In genomic region chr9:91949946-91950664, GRCh38 we compare ENCODE assay signal across 8 cellular contexts. TPM values are rescaled to one million over a fixed set of nuclear protein-coding genes. Genes with fewer than 3 reads are reported as not detected.
DNase-seq lines count a peak whose midpoint lies in the region; ATAC-seq and TF ChIP-seq lines count a peak whose summit lies in the region.

TSS of gene ROR2 (minus strand) at chr9:91950228.

- H2AK5ac ChIP-seq in mesendoderm (ENCODE audit: low read length): no peak within 1 kb of the TSS

- peak; percentile 86 for ATAC-seq in activated CD4-positive, alpha-beta T cell treated with anti-CD3 and anti-CD28 coated beads for 36 hours
- peak; percentile 81 to 82 for ATAC-seq in stimulated activated naive B cell treated with anti-CD40 and anti-IgM and Interleukin-4, amounts not matched to agents 10 μg/mL and 1 μg/mL and 100 μg/mL, for 72 hours (replicated peaks)
- ATAC-seq in HG03139 (IDR thresholded peaks at IDR 0.05; ENCODE audit: unreplicated experiment): no peak

- DNase-seq in NCI-H524 (lab: John Stamatoyannopoulos, UW) (peak; percentile 49 to 86), NCI-H524 treated with DMSO at 0.1 percent for 48 hours (lab: John Stamatoyannopoulos, UW) (no peak), KG1 (lab: John Stamatoyannopoulos, UW) (peak; percentile 13), endodermal cell (peak; percentile 94), mesendoderm (peak; percentile 87)
- DNase-seq in activated CD4-positive, alpha-beta T cell treated with anti-CD3 and anti-CD28 coated beads for 36 hours: peak; percentile 75
- peak; percentile 18 for DNase-seq in stimulated activated naive B cell treated with anti-CD40 and anti-IgM and Interleukin-4, amounts not matched to agents 10 μg/mL and 1 μg/mL and 100 μg/mL, for 72 hours

- H3K36me3 Mint-ChIP-seq in activated CD4-positive, alpha-beta T cell treated with anti-CD3 and anti-CD28 coated beads for 36 hours (ENCODE audit: low read depth): peaks cover 2% of the 10 kb centered on the region
- H3K36me3 Mint-ChIP-seq in endodermal cell (ENCODE audit: low read depth): peaks cover 4% of the 10 kb centered on the region
- no peaks in the 10 kb centered on the region for H3K36me3 Mint-ChIP-seq in stimulated activated naive B cell treated with anti-CD40 and anti-IgM and Interleukin-4, amounts not matched to agents 10 μg/mL and 1 μg/mL and 100 μg/mL, for 72 hours

- H3K4me3 Mint-ChIP-seq in activated CD4-positive, alpha-beta T cell treated with anti-CD3 and anti-CD28 coated beads for 36 hours: no peak within 1 kb of the TSS
- peak within 1 kb of the TSS; percentile 88 for H3K4me3 Mint-ChIP-seq in endodermal cell
- peak within 1 kb of the TSS; percentile 46 to 72 for H3K4me3 Mint-ChIP-seq in stimulated activated naive B cell treated with anti-CD40 and anti-IgM and Interleukin-4, amounts not matched to agents 10 μg/mL and 1 μg/mL and 100 μg/mL, for 72 hours

- WGBS in endodermal cell (ENCODE audit: insufficient coverage in 1 of 2, insufficient read length in 1 of 2), 2 experiments: 0 to 1% methylated on average over 30 to 81 of the region's 81 CpGs
- no CpG with 5 or more reads among the region's 81 CpGs for WGBS in mesendoderm (ENCODE audit: extremely low coverage, insufficient coverage, low lambda C conversion rate)

- intact Hi-C loops in activated CD4-positive, alpha-beta T cell treated with anti-CD3 and anti-CD28 coated beads for 36 hours (cut with DNase I, micrococcal nuclease): loop anchor here (1.0 to 5.0 kb wide), 3 partner anchors 173 to 1033 kb away; no protein-coding TSS in a partner anchor

- H3K4me2 ChIP-seq in mesendoderm (ENCODE audit: low read length): peak within 1 kb of the TSS; percentile 56

- H3K4me1 ChIP-seq in endodermal cell (ENCODE audit: control insufficient read depth, insufficient read depth, low read length): peaks cover 10% of the 10 kb centered on the region
- H3K4me1 ChIP-seq in mesendoderm (ENCODE audit: control insufficient read depth, low read depth, low read length): peaks cover 14% of the 10 kb centered on the region

- no peak within 1 kb of the TSS for H4K5ac ChIP-seq in mesendoderm (ENCODE audit: low read length)

- H3K9ac ChIP-seq in endodermal cell (ENCODE audit: extremely low read depth, low read length, poor library complexity, severe bottlenecking): peak within 1 kb of the TSS; percentile 87
- H3K9ac ChIP-seq in mesendoderm (ENCODE audit: low read length): peak within 1 kb of the TSS; percentile 94

- H3K79me1 ChIP-seq in mesendoderm (ENCODE audit: low read length): no peaks in the 10 kb centered on the region

- peak within 1 kb of the TSS; percentile 100 for H3K18ac ChIP-seq in mesendoderm (ENCODE audit: low read length)

- POLR2A ChIA-PET in activated CD4-positive, alpha-beta T cell treated with anti-CD3 and anti-CD28 coated beads for 36 hours (lab: Charles Lee): no interaction called here

- peaks cover 40% of the 10 kb centered on the region for H3K79me2 ChIP-seq in mesendoderm (ENCODE audit: control insufficient read depth, insufficient read depth, low read length)

- H4K8ac ChIP-seq in mesendoderm (ENCODE audit: low read depth, low read length): peak within 1 kb of the TSS; percentile 98

- peaks cover 4% of the 10 kb centered on the region for H3K4me1 Mint-ChIP-seq in activated CD4-positive, alpha-beta T cell treated with anti-CD3 and anti-CD28 coated beads for 36 hours
- H3K4me1 Mint-ChIP-seq in endodermal cell: peaks cover 67% of the 10 kb centered on the region
- peaks cover 4 to 6% of the 10 kb centered on the region in 2 donors for H3K4me1 Mint-ChIP-seq in stimulated activated naive B cell treated with anti-CD40 and anti-IgM and Interleukin-4, amounts not matched to agents 10 μg/mL and 1 μg/mL and 100 μg/mL, for 72 hours

- H3K4me3 ChIP-seq in endodermal cell (ENCODE audit: low read length) (peak within 1 kb of the TSS; percentile 97), mesendoderm (ENCODE audit: low read length) (peak within 1 kb of the TSS; percentile 84)

- H3K23ac ChIP-seq in mesendoderm (ENCODE audit: low read length): peak within 1 kb of the TSS; percentile 76

- no peaks in the 10 kb centered on the region for H3K27me3 ChIP-seq in endodermal cell (ENCODE audit: control insufficient read depth, insufficient read depth, low read length, poor library complexity, severe bottlenecking)
- no peaks in the 10 kb centered on the region for H3K27me3 ChIP-seq in mesendoderm (ENCODE audit: insufficient read depth, low read length, poor library complexity)

- H2BK120ac ChIP-seq in mesendoderm (ENCODE audit: low read depth, low read length): peak within 1 kb of the TSS; percentile 96

- H3K9me3 ChIP-seq in endodermal cell (ENCODE audit: control insufficient read depth, low read length): peaks cover 5% of the 10 kb centered on the region

- peaks cover 6% of the 10 kb centered on the region for H3K36me3 ChIP-seq in endodermal cell (ENCODE audit: control insufficient read depth, insufficient read depth, low read length)
- H3K36me3 ChIP-seq in mesendoderm (ENCODE audit: control insufficient read depth, insufficient read depth, low read length): no peaks in the 10 kb centered on the region

- CTCF ChIA-PET in activated CD4-positive, alpha-beta T cell treated with anti-CD3 and anti-CD28 coated beads for 36 hours (lab: Charles Lee): interaction anchor here (0.7 to 2.3 kb wide), 12 partner anchors 11 to 1739 kb away, joined by 3 to 8 read pairs (median 4); no protein-coding TSS in a partner anchor

- no peaks in the 10 kb centered on the region for H3K9me3 Mint-ChIP-seq in activated CD4-positive, alpha-beta T cell treated with anti-CD3 and anti-CD28 coated beads for 36 hours (ENCODE audit: low read depth)
- H3K9me3 Mint-ChIP-seq in endodermal cell: peaks cover 3% of the 10 kb centered on the region
- H3K9me3 Mint-ChIP-seq in stimulated activated naive B cell treated with anti-CD40 and anti-IgM and Interleukin-4, amounts not matched to agents 10 μg/mL and 1 μg/mL and 100 μg/mL, for 72 hours: no peaks in the 10 kb centered on the region

- H2BK5ac ChIP-seq in mesendoderm (ENCODE audit: low read length): peak within 1 kb of the TSS; percentile 90

- no peak within 1 kb of the TSS for H3K27ac Mint-ChIP-seq in activated CD4-positive, alpha-beta T cell treated with anti-CD3 and anti-CD28 coated beads for 36 hours
- peak within 1 kb of the TSS; percentile 93 for H3K27ac Mint-ChIP-seq in endodermal cell
- no peak within 1 kb of the TSS for H3K27ac Mint-ChIP-seq in stimulated activated naive B cell treated with anti-CD40 and anti-IgM and Interleukin-4, amounts not matched to agents 10 μg/mL and 1 μg/mL and 100 μg/mL, for 72 hours

- H3K56ac ChIP-seq in mesendoderm (ENCODE audit: low read length): peak within 1 kb of the TSS; percentile 97

- H3K27ac ChIP-seq in endodermal cell (ENCODE audit: low read depth, low read length): no peak within 1 kb of the TSS
- peak within 1 kb of the TSS; percentile 94 for H3K27ac ChIP-seq in mesendoderm (ENCODE audit: low read depth, low read length)

- peaks cover 61% of the 10 kb centered on the region for H3K27me3 Mint-ChIP-seq in activated CD4-positive, alpha-beta T cell treated with anti-CD3 and anti-CD28 coated beads for 36 hours
- no peaks in the 10 kb centered on the region for H3K27me3 Mint-ChIP-seq in endodermal cell (ENCODE audit: insufficient read depth)
- H3K27me3 Mint-ChIP-seq in stimulated activated naive B cell treated with anti-CD40 and anti-IgM and Interleukin-4, amounts not matched to agents 10 μg/mL and 1 μg/mL and 100 μg/mL, for 72 hours: peaks cover 67 to 70% of the 10 kb centered on the region in 2 donors

- H3K4ac ChIP-seq in mesendoderm (ENCODE audit: low read depth, low read length): peak within 1 kb of the TSS; percentile 99

- peak within 1 kb of the TSS; percentile 86 for H2BK15ac ChIP-seq in mesendoderm (replicated peaks; ENCODE audit: low read depth)

- TF ChIP-seq CTCF in endodermal cell (conservative IDR thresholded peaks at IDR 0.05): peak; percentile 87

RNA-seq across cellular contexts. Expression of gene ROR2, which starts in this region (rescaled TPM):
- not detected for total RNA-seq in activated CD4-positive, alpha-beta T cell treated with anti-CD3 and anti-CD28 coated beads for 36 hours
- 100 to 1,000 TPM; 104 to 160 TPM for total RNA-seq in endodermal cell
- 39.8 TPM for polyA plus RNA-seq in endodermal cell (2013, experiment 1 of 2)
- 40.9 TPM for polyA plus RNA-seq in endodermal cell (2013, experiment 2 of 2)
- 24.3 TPM for polyA plus RNA-seq in mesendoderm (2013, experiment 1 of 2)
- 22.3 TPM for polyA plus RNA-seq in mesendoderm (2013, experiment 2 of 2)

Comparison
In these comparisons a context has a peak if more than half of its experiments do, and no peak if none do; other contexts are left out.
1. RNA of gene ROR2 (total RNA-seq): 104 to 160 TPM in endodermal cell; not detected in activated CD4-positive, alpha-beta T cell treated with anti-CD3 and anti-CD28 coated beads for 36 hours; every median in the first group is over 100 times any median in the second.
2. Peak in DNase-seq and ATAC-seq in activated CD4-positive, alpha-beta T cell treated with anti-CD3 and anti-CD28 coated beads for 36 hours; RNA of the gene not detected or under 1 TPM.